ENCODE assay signal across 14 cellular contexts in the genomic region with DNA sequence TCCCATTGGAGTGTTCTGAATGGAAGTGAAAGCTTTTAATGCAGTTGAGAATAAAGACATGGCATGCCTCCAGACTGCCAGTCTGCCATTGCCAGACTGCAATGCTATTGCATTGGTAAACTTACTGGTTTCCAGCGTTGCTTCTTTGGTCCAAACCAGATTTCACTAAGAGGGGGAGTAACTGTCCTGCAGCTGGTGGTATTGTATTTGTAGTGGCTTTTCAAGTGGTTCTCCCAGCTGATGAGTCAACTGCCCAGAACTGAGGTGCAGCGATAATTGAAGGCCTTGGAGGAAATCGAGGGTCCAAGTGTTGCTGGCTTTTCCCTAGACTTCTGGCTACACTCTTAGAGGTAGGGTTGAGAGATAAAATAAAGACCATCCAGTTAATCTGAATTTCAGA.
"Had no signal": no experiment of that assay in that cellular context is flagged by ENCODE, and none has a peak within 500 bp of the region (broad histone marks: within the 10 kb centered on the region; RNA-seq: fewer than 3 reads in every experiment).

No MANE protein-coding gene starts in this region.

- DNase-seq: activated CD4-positive, alpha-beta T cell treated with anti-CD3 and anti-CD28 coated beads, Interleukin-2, amount 50 U/mL, for 1 hour; activated CD4-positive, CD25-positive, alpha-beta regulatory T cell treated with anti-CD3 and anti-CD28 coated beads, Interleukin-2, amount 50 U/mL, for 72 hours; activated CD8-positive, alpha-beta memory T cell treated with anti-CD3 and anti-CD28 coated beads, Interleukin-2, amount 50 U/mL, for 4 hours; activated effector memory CD4-positive, alpha-beta T cell treated with Interleukin-2 at 50 U/mL for 16 hours; activated naive CD4-positive, alpha-beta T cell treated with anti-CD3 and anti-CD28 coated beads, Interleukin-2, amount 50 U/mL, for 16 hours; activated T-cell treated with anti-CD3 and anti-CD28 coated beads, Interleukin-2, amount 50 U/mL, for 4 hours; aorta; cerebellar nuclear complex; cortex of kidney; heart right ventricle; left ventricle myocardium superior; retina; stimulated activated naive B cell treated with anti-CD40 and anti-IgM and Interleukin-4, amounts not matched to agents 10 μg/mL and 1 μg/mL and 100 μg/mL, for 72 hours had no signal

- ATAC-seq: activated T-cell treated with anti-CD3 and anti-CD28 coated beads, Interleukin-2, amount 50 U/mL, for 4 hours; gastroesophageal sphincter; heart right ventricle; left ventricle myocardium superior; stimulated activated naive B cell treated with anti-CD40 and anti-IgM and Interleukin-4, amounts not matched to agents 10 μg/mL and 1 μg/mL and 100 μg/mL, for 72 hours had no signal
